8 cellular contexts compared by ENCODE assay signal in genomic region chr1:24070821-24071393, GRCh38. TPM values are rescaled to one million over a fixed set of nuclear protein-coding genes. Genes with fewer than 3 reads are reported as not detected.
DNase-seq lines count a peak whose midpoint lies in the region; ATAC-seq and TF ChIP-seq lines count a peak whose summit lies in the region.

No MANE protein-coding gene starts in this region.

- H3K4me3 ChIP-seq in lung = no peak overlapping the region

- H3K4me1 Mint-ChIP-seq in CD14-positive monocyte = peaks cover 20% of the 10 kb centered on the region

- TF ChIP-seq CTCF in CD14-positive monocyte (IDR thresholded peaks at IDR 0.05) = peak; percentile 85
- peak; percentile 70 for TF ChIP-seq CTCF in lung (IDR thresholded peaks at IDR 0.05; ENCODE audit: control extremely low read depth, extremely low read depth)

- no peak overlapping the region for H3K27ac ChIP-seq in lung (ENCODE audit: low read depth in 1 of 2, low read length in 1 of 2)

- intact Hi-C loops in CD14-positive monocyte (cut with micrococcal nuclease) = loop anchor here (5.0 to 10.0 kb wide), 2 partner anchors 321 to 324 kb away; no protein-coding TSS in a partner anchor

- no peaks in the 10 kb centered on the region for H3K36me3 Mint-ChIP-seq in CD14-positive monocyte

- no peak overlapping the region for H3K4me3 Mint-ChIP-seq in CD14-positive monocyte

- peaks cover 3 to 6% (median 5%) of the 10 kb centered on the region in 3 donors for H3K27me3 Mint-ChIP-seq in CD14-positive monocyte (ENCODE audit: low read depth in 3 of 3)

- peak; percentile 48 for ATAC-seq in HG03159 (IDR thresholded peaks at IDR 0.05; ENCODE audit: unreplicated experiment)
- peak; percentile 68 for ATAC-seq in lung (ENCODE audit: insufficient read depth, low FRiP score)
- ATAC-seq in GM21360 (IDR thresholded peaks at IDR 0.05; ENCODE audit: unreplicated experiment) = no peak

- H3K36me3 ChIP-seq in lung (ENCODE audit: control insufficient read depth in 2 of 2, insufficient read depth in 2 of 2, low read length in 2 of 2) = no peaks in the 10 kb centered on the region

- H3K9me3 Mint-ChIP-seq in CD14-positive monocyte = peaks cover 0 to 3% (median 3%) of the 10 kb centered on the region in 7 donors

- H3K4me1 ChIP-seq in lung (ENCODE audit: control insufficient read depth in 2 of 2, insufficient read depth in 2 of 2, low read length in 2 of 2) = no peaks in the 10 kb centered on the region

- peak; percentile 57 for DNase-seq in CD14-positive monocyte (ENCODE audit: low spot score)
- peak; percentile 66 for DNase-seq in NCI-H69 (lab: John Stamatoyannopoulos, UW)
- DNase-seq in activated CD4-positive, alpha-beta T cell treated with anti-CD3 and anti-CD28 coated beads, Interleukin-2, amount 50 U/mL, for 24 hours (ENCODE audit: low read depth in 1 of 2, low spot score in 1 of 2) = peak; percentile 52 to 77
- peak; percentile 82 for DNase-seq in ecto neural progenitor cell (ENCODE audit: low spot score)
- DNase-seq in lung (ENCODE audit: low spot score) = peak; percentile 82
- DNase-seq in stimulated activated CD8-positive, alpha-beta memory T cell treated with anti-CD3 and anti-CD28 coated beads, Interleukin-12 subunit alpha, Interleukin-12 subunit beta, amount 100 ng/mL, for 24 hours (ENCODE audit: extremely low read depth) = peak; percentile 32

- 22 to 23% methylated on average over 15 of the region's 15 CpGs for WGBS in lung, 2 donors

- no peaks in the 10 kb centered on the region for H3K27me3 ChIP-seq in lung (ENCODE audit: control insufficient read depth, insufficient read depth)

- H3K9me3 ChIP-seq in lung (ENCODE audit: control insufficient read depth in 2 of 2, insufficient read depth in 1 of 2, low read length in 1 of 2) = no peaks in the 10 kb centered on the region

- no peak overlapping the region for H3K27ac Mint-ChIP-seq in CD14-positive monocyte

RNA-seq across cellular contexts. Expression of gene MYOM3, which starts 41.0 kb away (rescaled TPM):
- polyA plus RNA-seq in CD14-positive monocyte (not detected), lung (under 1 TPM; 0.09 to 0.10 TPM)
- under 1 TPM; 0.11 to 0.55 TPM for total RNA-seq in lung

Comparison
In these comparisons a context has a peak if more than half of its experiments do, and no peak if none do; other contexts are left out.
1. DNase-seq: peak in every context shown above with its lines; median percentile 82 in ecto neural progenitor cell; 82 in lung; 66 in NCI-H69; 64 in activated CD4-positive, alpha-beta T cell treated with anti-CD3 and anti-CD28 coated beads, Interleukin-2, amount 50 U/mL, for 24 hours; 57 in CD14-positive monocyte; 32 in stimulated activated CD8-positive, alpha-beta memory T cell treated with anti-CD3 and anti-CD28 coated beads, Interleukin-12 subunit alpha, Interleukin-12 subunit beta, amount 100 ng/mL, for 24 hours.